ENCODE assay signal across 12 cellular contexts in genomic region chr3:146581877-146582508, GRCh38. TPM values are rescaled to one million over a fixed set of nuclear protein-coding genes. Genes with fewer than 3 reads are reported as not detected.
DNase-seq lines count a peak whose midpoint lies in the region; ATAC-seq, FAIRE-seq and TF ChIP-seq lines count a peak whose summit lies in the region.
"Had no signal": no experiment of that assay in that cellular context is flagged by ENCODE, and none has a peak within 500 bp of the region (broad histone marks: within the 10 kb centered on the region; RNA-seq: fewer than 3 reads in every experiment).

No MANE protein-coding gene starts in this region.

- CTCF ChIA-PET in H1 (lab: Charles Lee; ENCODE audit: partially characterized antibody) (interaction anchor here (0.6 to 4.9 kb wide), 7 partner anchors 13 to 484 kb away, joined by 3 to 30 read pairs (median 4); no protein-coding TSS in a partner anchor), HEK293T (lab: Yijun Ruan, JAX) (no interaction called here)

- H3K18ac ChIP-seq in H1 (ENCODE audit: extremely low read depth, low read length) (no peak overlapping the region), neuronal stem cell (ENCODE audit: low read length) (no peak overlapping the region)

- H3K4me3 ChIP-seq in GM23248 (no peak overlapping the region), H1 (ENCODE audit: extremely low read depth in 1 of 4, insufficient read depth in 2 of 4, low read depth in 3 of 4, low read length in 4 of 4) (peak overlapping the region in 1 of 4 experiments; percentile 17; a peak in 1 of 8 replicates), neuronal stem cell (ENCODE audit: low read length in 2 of 2) (no peak overlapping the region)
- H3K4me3 ChIP-seq: gastroesophageal sphincter, upper lobe of left lung had no signal

- no peak for TF ChIP-seq CTCF in H1 (IDR thresholded peaks at IDR 0.05; ENCODE audit: control extremely low read depth in 1 of 3, insufficient read depth in 1 of 3, low read depth in 1 of 3, low read length in 3 of 3)

- H3K56ac ChIP-seq in H1 (replicated peaks; ENCODE audit: insufficient read length, low read depth, low read length), result no peak overlapping the region

- H3K9ac ChIP-seq in GM23248 (no peak overlapping the region), H1 (replicated peaks in 1 of 4; ENCODE audit: extremely low read depth in 1 of 4, low read depth in 3 of 4, low read length in 3 of 4) (no peak overlapping the region), neuronal stem cell (ENCODE audit: low read depth, low read length, poor library complexity) (no peak overlapping the region)

- H2BK15ac ChIP-seq in H1 (ENCODE audit: low read length), result no peak overlapping the region
- no peak overlapping the region for H2BK15ac ChIP-seq in neuronal stem cell (ENCODE audit: low read length)

- H3K14ac ChIP-seq in H1 (ENCODE audit: insufficient read length) (no peak overlapping the region), neuronal stem cell (ENCODE audit: low read length) (no peak overlapping the region)

- H3K79me1 ChIP-seq in H1 (ENCODE audit: low read depth, low read length), result no peaks in the 10 kb centered on the region
- no peaks in the 10 kb centered on the region for H3K79me1 ChIP-seq in neuronal stem cell (ENCODE audit: low read depth, low read length)

- H3K4ac ChIP-seq in H1 (replicated peaks; ENCODE audit: insufficient read length, low read depth, low read length) (no peak overlapping the region), neuronal stem cell (ENCODE audit: low read length) (no peak overlapping the region)

- H3K9me2 ChIP-seq in GM23248 (ENCODE audit: insufficient read depth), result no peaks in the 10 kb centered on the region

- H2BK12ac ChIP-seq in H1 (ENCODE audit: low read depth, low read length) (no peak overlapping the region), neuronal stem cell (ENCODE audit: low read length) (no peak overlapping the region)

- no peak for TF ChIP-seq EP300 in H1 (IDR thresholded peaks at IDR 0.05; ENCODE audit: borderline replicate concordance in 1 of 2, low read depth in 2 of 2, low read length in 2 of 2)

- H2BK120ac ChIP-seq in H1 (replicated peaks; ENCODE audit: low read depth, low read length), result no peak overlapping the region
- no peak overlapping the region for H2BK120ac ChIP-seq in neuronal stem cell (ENCODE audit: low read depth, low read length)

- no peaks in the 10 kb centered on the region for H3K9me3 ChIP-seq in GM23248 (ENCODE audit: low read depth)
- peaks cover 13 to 17% of the 10 kb centered on the region in 2 experiments for H3K9me3 ChIP-seq in H1 (ENCODE audit: insufficient read depth in 2 of 2, low read depth in 1 of 2, low read length in 1 of 2)
- H3K9me3 ChIP-seq in neuronal stem cell (replicated peaks in 1 of 2; ENCODE audit: control insufficient read depth in 2 of 2, insufficient read depth in 1 of 2, low read depth in 1 of 2, low read length in 2 of 2), result peaks cover 0 to 11% of the 10 kb centered on the region in 2 donors

- H2BK20ac ChIP-seq in H1 (ENCODE audit: low read length), result no peak overlapping the region

- no peaks in the 10 kb centered on the region for H4K20me1 ChIP-seq in GM23248 (ENCODE audit: insufficient read depth)
- H4K20me1 ChIP-seq in H1 (replicated peaks in 1 of 2; ENCODE audit: control insufficient read depth in 1 of 2, insufficient read depth in 2 of 2, low read length in 2 of 2), result no peaks in the 10 kb centered on the region

- H3F3A ChIP-seq in GM23248 (ENCODE audit: insufficient read depth), result no peaks in the 10 kb centered on the region

- H3K27ac ChIP-seq in GM23248, result no peak overlapping the region
- H3K27ac ChIP-seq in H1 (ENCODE audit: low read depth, low read length), result no peak overlapping the region
- H3K27ac ChIP-seq in neuronal stem cell (replicated peaks; ENCODE audit: low read length), result no peak overlapping the region
- H3K27ac ChIP-seq: gastroesophageal sphincter, upper lobe of left lung had no signal

- peak; percentile 6 for DNase-seq in GM23248
- peak; percentile 36 for DNase-seq in NOMO-1 treated with dmso at 0.1 percent for 144 hours (lab: John Stamatoyannopoulos, UW; ENCODE audit: unreplicated experiment)
- DNase-seq in H1 (ENCODE audit: low read depth in 1 of 2, low spot score in 2 of 2), result no peak
- DNase-seq in neuronal stem cell (ENCODE audit: low spot score), result no peak
- no peak for DNase-seq in HEK293T (ENCODE audit: extremely low spot score)
- no peak for DNase-seq in left lobe of liver (ENCODE audit: low spot score)
- no peak for DNase-seq in inferior parietal cortex (ENCODE audit: extremely low spot score)
- DNase-seq: NCI-H1694 treated with DMSO at 0.1 percent for 48 hours, upper lobe of left lung had no signal

- ATAC-seq in left lobe of liver, result no peak
- ATAC-seq in GM19328 (IDR thresholded peaks at IDR 0.05; ENCODE audit: unreplicated experiment), result no peak
- ATAC-seq: gastroesophageal sphincter had no signal

- in situ Hi-C loops in GM23248 (cut with MboI), result no loop called here

- H3K27me3 ChIP-seq in GM23248 (replicated peaks; ENCODE audit: insufficient read depth) (no peaks in the 10 kb centered on the region), H1 (replicated peaks in 1 of 4; ENCODE audit: control insufficient read depth in 3 of 4, extremely low read depth in 1 of 4, insufficient read depth in 3 of 4, low read length in 3 of 4) (no peaks in the 10 kb centered on the region), neuronal stem cell (ENCODE audit: control insufficient read depth in 3 of 3, insufficient read depth in 3 of 3, low read depth in 1 of 3, low read length in 3 of 3) (no peaks in the 10 kb centered on the region)
- H3K27me3 ChIP-seq: gastroesophageal sphincter, upper lobe of left lung had no signal

- no peak for TF ChIP-seq RAD21 in H1 (IDR thresholded peaks at IDR 0.05 in 1 of 2, conservative IDR thresholded peaks at IDR 0.05 in 1 of 2; ENCODE audit: low read depth in 2 of 2, low read length in 2 of 2)

- H3K4me2 ChIP-seq in GM23248 (ENCODE audit: unreplicated experiment) (no peak overlapping the region), H1 (ENCODE audit: insufficient read depth in 1 of 2, low read depth in 2 of 2, low read length in 2 of 2) (no peak overlapping the region), neuronal stem cell (ENCODE audit: insufficient read depth, low read length, poor library complexity, severe bottlenecking) (no peak overlapping the region)

- H4K5ac ChIP-seq in H1 (ENCODE audit: insufficient read length, low read depth, low read length), result no peak overlapping the region

- H2AFZ ChIP-seq in GM23248 (peak overlapping the region; percentile 29; the same call in 1 of the 2 replicates), H1 (ENCODE audit: low read length) (peak overlapping the region; percentile 72; the same call in 1 of the 2 replicates), neuronal stem cell (ENCODE audit: low read length) (peak overlapping the region; percentile 69)

- H3K79me2 ChIP-seq in GM23248 (ENCODE audit: insufficient read depth) (no peaks in the 10 kb centered on the region), H1 (ENCODE audit: control insufficient read depth in 1 of 2, insufficient read depth in 2 of 2, low read length in 2 of 2) (no peaks in the 10 kb centered on the region)

- H2BK5ac ChIP-seq in H1 (ENCODE audit: low read depth, low read length), result peak overlapping the region; percentile 29; the same call in 1 of the 2 replicates
- no peak overlapping the region for H2BK5ac ChIP-seq in neuronal stem cell (ENCODE audit: low read length)

- no peak overlapping the region for H3K23ac ChIP-seq in H1 (ENCODE audit: insufficient read length)
- H3K23ac ChIP-seq in neuronal stem cell (ENCODE audit: low read depth, low read length, poor library complexity), result no peak overlapping the region

- no peaks in the 10 kb centered on the region for H3K36me3 ChIP-seq in GM23248 (ENCODE audit: low read depth)
- peaks cover 0 to 15% (median 5%) of the 10 kb centered on the region in 4 experiments; a peak in 3 of 8 replicates for H3K36me3 ChIP-seq in H1 (ENCODE audit: control insufficient read depth in 2 of 4, insufficient read depth in 4 of 4, low read length in 3 of 4)
- H3K36me3 ChIP-seq in neuronal stem cell (replicated peaks in 1 of 2; ENCODE audit: control insufficient read depth in 2 of 2, insufficient read depth in 2 of 2, low read length in 2 of 2), result no peaks in the 10 kb centered on the region
- H3K36me3 ChIP-seq: gastroesophageal sphincter, upper lobe of left lung had no signal

- FAIRE-seq in H1 (lab: Jason Lieb, UNC), result no peak

- H4K91ac ChIP-seq in H1 (replicated peaks; ENCODE audit: insufficient read length, low read length) (no peak overlapping the region), neuronal stem cell (ENCODE audit: low read depth, low read length, poor library complexity) (no peak overlapping the region)

- no peak for TF ChIP-seq POLR2A in H1 (IDR thresholded peaks at IDR 0.05; ENCODE audit: control extremely low read depth in 1 of 2, low read depth in 2 of 2, low read length in 2 of 2)

- POLR2A ChIA-PET in H1 (lab: Charles Lee; ENCODE audit: partially characterized antibody), result no interaction called here
- POLR2A ChIA-PET in HEK293T (lab: Yijun Ruan, JAX), result no interaction called here

- no peak overlapping the region for H2AK5ac ChIP-seq in H1 (ENCODE audit: low read depth, low read length)
- H2AK5ac ChIP-seq in neuronal stem cell (ENCODE audit: low read depth, low read length), result no peak overlapping the region

- H3K4me1 ChIP-seq in GM23248 (ENCODE audit: insufficient read depth), result no peaks in the 10 kb centered on the region
- H3K4me1 ChIP-seq in H1 (replicated peaks in 1 of 4; ENCODE audit: control insufficient read depth in 3 of 4, insufficient read depth in 4 of 4, low read length in 3 of 4), result no peaks in the 10 kb centered on the region
- H3K4me1 ChIP-seq in neuronal stem cell (ENCODE audit: control insufficient read depth in 2 of 2, insufficient read depth in 1 of 2, low read depth in 1 of 2, low read length in 2 of 2), result no peaks in the 10 kb centered on the region
- H3K4me1 ChIP-seq: gastroesophageal sphincter, upper lobe of left lung had no signal

- no peaks in the 10 kb centered on the region for H3K23me2 ChIP-seq in H1 (ENCODE audit: low read depth, low read length)

- H4K8ac ChIP-seq in H1 (ENCODE audit: extremely low read depth, insufficient read depth, low read length), result no peak overlapping the region
- no peak overlapping the region for H4K8ac ChIP-seq in neuronal stem cell (ENCODE audit: low read depth, low read length)

RNA-seq across cellular contexts. Expression of gene PLSCR5, which starts 23.2 kb away (rescaled TPM):
- total RNA-seq in GM23248 (2014; rRNA removed; shearing (Covaris generic)), result not detected in 2 replicates
- polyA plus RNA-seq in GM23248 (2016; fragmentation: Nextera tagmentation; extraction: Ambion mirVana), result not detected in 2 replicates
- not detected in 2 replicates for total RNA-seq in H1 (2021; fragmentation: NEBNext Ultra II Directional; extraction: Animal tissue kit (Norgen Biotek cat#: 25700))
- polyA plus RNA-seq in H1 (2011; rRNA removed), result not detected in 2 replicates
- not detected for polyA plus RNA-seq in H1 (2011; cell fraction: cytosol; rRNA removed)
- polyA plus RNA-seq in H1 (2011; cell fraction: nucleus; rRNA removed), result not detected
- polyA plus RNA-seq in H1 (2012, experiment 1 of 2), result not detected in 4 replicates
- polyA plus RNA-seq in H1 (2012, experiment 2 of 2), result not detected
- polyA plus RNA-seq in H1 (2013, experiment 1 of 2), result not detected
- polyA plus RNA-seq in H1 (2013, experiment 2 of 2), result not detected
- not detected in 2 replicates for polyA minus RNA-seq in H1 (2011; rRNA and poly(A)+ RNA removed)
- not detected for polyA minus RNA-seq in H1 (2011; cell fraction: cytosol; rRNA and poly(A)+ RNA removed)
- polyA minus RNA-seq in H1 (2011; cell fraction: nucleus; rRNA and poly(A)+ RNA removed), result not detected
- polyA plus RNA-seq in neuronal stem cell (2013, experiment 1 of 2), result not detected
- not detected for polyA plus RNA-seq in neuronal stem cell (2013, experiment 2 of 2)
- not detected for total RNA-seq in left lobe of liver
- total RNA-seq: gastroesophageal sphincter, lung microvascular endothelial cell, upper lobe of left lung had no signal

RNA-seq across cellular contexts. Expression of gene PLSCR1, which starts 37.6 kb away (rescaled TPM):
- 23.7 and 31.7 TPM in 2 replicates for total RNA-seq in GM23248 (2014; rRNA removed; shearing (Covaris generic))
- 28.5 and 28.7 TPM in 2 replicates for polyA plus RNA-seq in GM23248 (2016; fragmentation: Nextera tagmentation; extraction: Ambion mirVana)
- total RNA-seq in H1 (2021; fragmentation: NEBNext Ultra II Directional; extraction: Animal tissue kit (Norgen Biotek cat#: 25700)), result 48.3 and 48.5 TPM in 2 replicates
- polyA plus RNA-seq in H1 (2011; rRNA removed), result 30.4 and 32.2 TPM in 2 replicates
- 38.8 TPM for polyA plus RNA-seq in H1 (2011; cell fraction: cytosol; rRNA removed)
- 40.4 TPM for polyA plus RNA-seq in H1 (2011; cell fraction: nucleus; rRNA removed)
- polyA plus RNA-seq in H1 (2012, experiment 1 of 2), result 27.5 to 38.0 TPM (median 33.7 TPM) in 4 replicates
- 9.5 TPM for polyA plus RNA-seq in H1 (2012, experiment 2 of 2)
- 26.9 TPM for polyA plus RNA-seq in H1 (2013, experiment 1 of 2)
- 27.4 TPM for polyA plus RNA-seq in H1 (2013, experiment 2 of 2)
- 25.0 and 32.9 TPM in 2 replicates for polyA minus RNA-seq in H1 (2011; rRNA and poly(A)+ RNA removed)
- polyA minus RNA-seq in H1 (2011; cell fraction: cytosol; rRNA and poly(A)+ RNA removed), result 19.1 TPM
- 55.5 TPM for polyA minus RNA-seq in H1 (2011; cell fraction: nucleus; rRNA and poly(A)+ RNA removed)
- polyA plus RNA-seq in neuronal stem cell (2013, experiment 1 of 2), result 10.7 TPM
- polyA plus RNA-seq in neuronal stem cell (2013, experiment 2 of 2), result 11.0 TPM
- 21.3 TPM for total RNA-seq in left lobe of liver

Comparison
In these comparisons a context has a peak if more than half of its experiments do, and no peak if none do; other contexts are left out.
1. DNase-seq: peak in GM23248 (single experiment) and NOMO-1 treated with dmso at 0.1 percent for 144 hours (single experiment); none in H1 (0 of 2), neuronal stem cell (single experiment), HEK293T (single experiment), left lobe of liver (single experiment) and inferior parietal cortex (single experiment).
2. Peak in every context shown above with its lines, with median percentiles within 50 percentile points of each other: H2AFZ ChIP-seq.